ENCODE assay signal across 7 cellular contexts in the genomic region with DNA sequence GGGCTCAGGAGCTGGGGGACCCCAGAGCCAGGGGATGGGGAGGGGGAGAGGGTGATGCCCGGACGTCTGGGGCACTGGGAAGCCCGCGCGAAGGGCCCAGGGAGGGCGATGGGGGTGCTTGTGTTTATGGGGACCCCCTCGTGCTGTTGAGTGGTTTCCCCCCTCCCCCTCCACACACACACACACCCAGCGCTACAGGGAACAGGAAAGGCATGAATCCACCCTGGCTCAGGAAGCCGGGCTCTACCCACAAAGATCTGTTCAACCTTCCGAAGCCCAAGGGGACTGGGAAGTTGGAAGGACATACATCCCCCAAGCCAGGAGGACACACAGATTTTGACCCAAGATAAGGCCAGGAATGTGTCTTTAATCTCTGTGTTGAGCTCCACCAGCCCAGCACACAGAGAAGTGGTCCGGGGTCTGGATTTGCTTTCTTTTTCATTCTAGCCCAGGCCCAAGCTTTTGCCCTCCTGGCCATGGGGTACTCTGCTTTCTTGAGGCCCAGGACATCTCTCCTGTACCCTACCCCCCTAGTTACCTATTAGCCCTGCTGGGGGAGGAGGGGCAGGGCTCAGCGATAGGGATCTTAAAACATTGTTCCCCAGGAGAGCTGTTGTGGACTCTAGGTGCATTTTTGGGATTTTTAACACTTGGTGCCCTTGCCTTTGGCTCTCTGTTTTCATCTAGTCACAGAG. TPM values are rescaled to one million over a fixed set of nuclear protein-coding genes. Genes with fewer than 3 reads are reported as not detected.
DNase-seq lines count a peak whose midpoint lies in the region; ATAC-seq and TF ChIP-seq lines count a peak whose summit lies in the region.

No MANE protein-coding gene starts in this region.

- peaks cover 11% of the 10 kb centered on the region; the same call in 1 of the 2 replicates for H4K20me1 ChIP-seq in OCI-LY3 (ENCODE audit: insufficient read depth, low read length)

- peak; percentile 21 for TF ChIP-seq POLR2A in GM15510 (IDR thresholded peaks at IDR 0.05; ENCODE audit: borderline replicate concordance, extremely low read depth, insufficient read length)

- TF ChIP-seq CTCF in OCI-LY3 (IDR thresholded peaks at IDR 0.05; ENCODE audit: low read depth, low read length): no peak
- TF ChIP-seq CTCF in colonic mucosa (IDR thresholded peaks at IDR 0.05): no peak

- peak overlapping the region; percentile 91 for H3K4me2 ChIP-seq in OCI-LY3 (ENCODE audit: low read length)

- peaks cover 37% of the 10 kb centered on the region for H3K36me3 ChIP-seq in OCI-LY3 (replicated peaks; ENCODE audit: low read depth, low read length)
- no peaks in the 10 kb centered on the region for H3K36me3 ChIP-seq in colonic mucosa
- H3K36me3 ChIP-seq in mucosa of rectum (ENCODE audit: control insufficient read depth in 2 of 2, insufficient read depth in 2 of 2, low read length in 2 of 2): peaks cover 16 to 18% of the 10 kb centered on the region in 2 donors

- DNase-seq in colonic mucosa: peak; percentile 67
- no peak for DNase-seq in NCI-H128 (lab: John Stamatoyannopoulos, UW; ENCODE audit: unreplicated experiment)

- H3K27me3 ChIP-seq in OCI-LY3 (ENCODE audit: low read depth, low read length) (no peaks in the 10 kb centered on the region), colonic mucosa (no peaks in the 10 kb centered on the region), mucosa of rectum (ENCODE audit: control insufficient read depth in 2 of 2, insufficient read depth in 2 of 2, low read length in 2 of 2) (no peaks in the 10 kb centered on the region)

- H3K9ac ChIP-seq in OCI-LY3 (ENCODE audit: low read length) (peak overlapping the region; percentile 95), colonic mucosa (ENCODE audit: low read depth in 2 of 2, low read length in 2 of 2) (peak overlapping the region; percentile 85 to 94), mucosa of rectum (ENCODE audit: low read depth in 1 of 2, low read length in 2 of 2) (peak overlapping the region; percentile 85 to 86)

- H3K4me1 ChIP-seq in OCI-LY3 (ENCODE audit: low read length) (peaks cover 68% of the 10 kb centered on the region), colonic mucosa (peaks cover 43% of the 10 kb centered on the region), mucosa of rectum (ENCODE audit: control insufficient read depth in 2 of 2, insufficient read depth in 2 of 2, low read length in 2 of 2) (peaks cover 72 to 74% of the 10 kb centered on the region in 2 donors)

- H3K27ac ChIP-seq in OCI-LY3 (ENCODE audit: low read length) (peak overlapping the region; percentile 94), colonic mucosa (peak overlapping the region; percentile 84), mucosa of rectum (ENCODE audit: low read depth in 2 of 2, low read length in 2 of 2) (peak overlapping the region; percentile 89 to 93)

- H3K9me3 ChIP-seq in OCI-LY3 (ENCODE audit: insufficient read depth, low read length) (no peaks in the 10 kb centered on the region), colonic mucosa (no peaks in the 10 kb centered on the region), mucosa of rectum (ENCODE audit: control insufficient read depth in 2 of 2, low read length in 2 of 2) (no peaks in the 10 kb centered on the region)

- H3K79me2 ChIP-seq in OCI-LY3 (ENCODE audit: low read length): peaks cover 66% of the 10 kb centered on the region

- ATAC-seq in HG02884 (IDR thresholded peaks at IDR 0.05; ENCODE audit: unreplicated experiment) (no peak), HG03342 (IDR thresholded peaks at IDR 0.05; ENCODE audit: unreplicated experiment) (no peak)

- no peak overlapping the region for H2AFZ ChIP-seq in OCI-LY3 (ENCODE audit: low read depth, low read length)

- H3K4me3 ChIP-seq in OCI-LY3 (ENCODE audit: low read length) (peak overlapping the region; percentile 96), colonic mucosa (peak overlapping the region; percentile 93), mucosa of rectum (ENCODE audit: low read length in 2 of 2) (peak overlapping the region; percentile 60 to 89)

- intact Hi-C loops in colonic mucosa (cut with DNase I): no loop called here

RNA-seq across cellular contexts. Expression of a gene that starts 1.2 kb away (rescaled TPM):
- total RNA-seq in colonic mucosa: 10 to 100 TPM; 77.1 to 90.1 TPM

RNA-seq across cellular contexts. Expression of a gene that starts 26.1 kb away (rescaled TPM):
- 10 to 100 TPM; 23.7 to 30.2 TPM for total RNA-seq in colonic mucosa

RNA-seq across cellular contexts. Expression of a gene that starts 41.7 kb away (rescaled TPM):
- 1 to 10 TPM; 1.2 to 5.7 TPM for total RNA-seq in colonic mucosa
